Comparison of ENCODE assay signal across 26 cellular contexts in the genomic region with DNA sequence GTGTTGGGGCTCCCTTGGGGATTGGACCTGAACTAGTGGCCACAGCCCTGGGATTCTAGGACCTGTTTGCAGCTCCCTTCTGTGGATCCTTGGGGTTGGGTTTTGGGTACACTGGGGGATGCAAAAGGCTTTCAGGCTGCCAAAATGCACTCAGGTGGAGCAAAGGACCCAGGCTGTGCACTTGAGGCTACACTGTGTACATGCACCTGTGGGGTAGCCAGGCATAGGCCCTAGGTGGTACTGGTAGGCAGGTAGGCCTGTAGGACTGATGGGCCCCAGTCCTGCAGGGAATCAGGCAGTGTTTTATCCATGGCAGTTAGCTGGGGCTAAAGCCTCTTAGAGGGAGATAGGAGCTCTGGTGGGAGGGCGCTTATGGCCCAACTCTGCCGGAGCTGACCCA.
"Had no signal": no experiment of that assay in that cellular context is flagged by ENCODE, and none has a peak within 500 bp of the region (broad histone marks: within the 10 kb centered on the region; RNA-seq: fewer than 3 reads in every experiment).

No MANE protein-coding gene starts in this region.

- ATAC-seq: activated CD4-positive, alpha-beta T cell treated with anti-CD3 and anti-CD28 coated beads for 36 hours; activated CD8-positive, alpha-beta memory T cell treated with anti-CD3 and anti-CD28 coated beads, Interleukin-2, amount 10 ng/mL, durations not matched to agents 7 days and 5 days; activated CD8-positive, alpha-beta T cell treated with anti-CD3 and anti-CD28 coated beads, Interleukin-2, amount 10 ng/mL, durations not matched to agents 7 days and 5 days; activated naive CD8-positive, alpha-beta T cell treated with anti-CD3 and anti-CD28 coated beads, Interleukin-2, amount 50 U/mL, for 24 hours had no signal

- H3K36me3 ChIP-seq: adrenal gland, ascending aorta, breast epithelium, cardiac muscle cell, colonic mucosa had no signal

- H3K27ac ChIP-seq: adrenal gland, ascending aorta, breast epithelium, cardiac muscle cell, colonic mucosa, epithelial cell of prostate had no signal

- H3K27me3 ChIP-seq: adrenal gland, ascending aorta, breast epithelium, cardiac muscle cell, colonic mucosa had no signal

- H3K9me3 ChIP-seq: adrenal gland, ascending aorta, breast epithelium, colonic mucosa had no signal

- H3K4me1 ChIP-seq: adrenal gland, ascending aorta, breast epithelium, colonic mucosa had no signal

- H3K4me3 ChIP-seq: adrenal gland, ascending aorta, breast epithelium, cardiac muscle cell, colonic mucosa had no signal

- DNase-seq: activated CD4-positive, alpha-beta memory T cell treated with anti-CD3 and anti-CD28 coated beads for 36 hours; activated CD4-positive, alpha-beta T cell treated with anti-CD3 and anti-CD28 coated beads for 36 hours; activated CD4-positive, alpha-beta T cell treated with anti-CD3 and anti-CD28 coated beads, Interleukin-2, amount 10 ng/mL, durations not matched to agents 24 days and 14 days; activated CD4-positive, CD25-positive, alpha-beta regulatory T cell; activated CD4-positive, CD25-positive, alpha-beta regulatory T cell treated with anti-CD3 and anti-CD28 coated beads, Interleukin-2, amount 50 U/mL, for 72 hours; activated CD8-positive, alpha-beta memory T cell treated with anti-CD3 and anti-CD28 coated beads, Interleukin-2, amount 10 ng/mL, durations not matched to agents 7 days and 5 days; activated CD8-positive, alpha-beta memory T cell treated with anti-CD3 and anti-CD28 coated beads, Interleukin-2, amount 50 U/mL, for 4 hours; activated CD8-positive, alpha-beta T cell treated with anti-CD3 and anti-CD28 coated beads, Interleukin-2, amount 10 ng/mL, durations not matched to agents 7 days and 5 days; activated effector memory CD4-positive, alpha-beta T cell treated with anti-CD3 and anti-CD28 coated beads, Interleukin-2, amount 50 U/mL, for 16 hours; activated naive CD4-positive, alpha-beta T cell treated with anti-CD3 and anti-CD28 coated beads for 36 hours; activated naive CD8-positive, alpha-beta T cell treated with anti-CD3 and anti-CD28 coated beads for 36 hours; activated naive CD8-positive, alpha-beta T cell treated with anti-CD3 and anti-CD28 coated beads, Interleukin-2, amount 50 U/mL, for 24 hours; activated T-cell treated with anti-CD3 and anti-CD28 coated beads, Interleukin-2, amount 50 U/mL, for 1 hour; activated T-cell treated with anti-CD3 and anti-CD28 coated beads, Interleukin-2, amount 50 U/mL, for 48 hours; adrenal gland; central memory CD4-positive, alpha-beta T cell; cerebellar nuclear complex; colonic mucosa; effector CD8-positive, alpha-beta T cell; foreskin fibroblast; head of caudate nucleus; T-helper 2 cell had no signal
